8 cellular contexts compared by ENCODE assay signal in genomic region chr14:91872517-91873470, GRCh38. TPM values are rescaled to one million over a fixed set of nuclear protein-coding genes. Genes with fewer than 3 reads are reported as not detected.
DNase-seq lines count a peak whose midpoint lies in the region; ATAC-seq and TF ChIP-seq lines count a peak whose summit lies in the region.

No MANE protein-coding gene starts in this region.

- H3K4me1 ChIP-seq in foreskin keratinocyte (peaks cover 7% of the 10 kb centered on the region), suprapubic skin (peaks cover 26% of the 10 kb centered on the region)

- no peaks in the 10 kb centered on the region for H3K27me3 ChIP-seq in foreskin keratinocyte
- no peaks in the 10 kb centered on the region for H3K27me3 ChIP-seq in suprapubic skin

- no peak for TF ChIP-seq POLR2A in suprapubic skin (IDR thresholded peaks at IDR 0.05)

- peaks cover 97% of the 10 kb centered on the region for H3K4me1 Mint-ChIP-seq in activated T-cell treated with anti-CD3 and anti-CD28 coated beads, Interleukin-2, amount 50 U/mL, for 24 hours (ENCODE audit: low read depth)

- H3K4me3 Mint-ChIP-seq in activated T-cell treated with anti-CD3 and anti-CD28 coated beads, Interleukin-2, amount 50 U/mL, for 24 hours: peak overlapping the region; percentile 50

- peak overlapping the region; percentile 11 for H3K4me3 ChIP-seq in suprapubic skin

- peak overlapping the region; percentile 83 for H3K27ac Mint-ChIP-seq in activated T-cell treated with anti-CD3 and anti-CD28 coated beads, Interleukin-2, amount 50 U/mL, for 24 hours

- no peaks in the 10 kb centered on the region for H3K9me3 ChIP-seq in suprapubic skin

- no peak for TF ChIP-seq CTCF in foreskin keratinocyte (conservative IDR thresholded peaks at IDR 0.05)
- TF ChIP-seq CTCF in suprapubic skin (IDR thresholded peaks at IDR 0.05): no peak

- H3K36me3 ChIP-seq in suprapubic skin: peaks cover 26% of the 10 kb centered on the region

- ATAC-seq in HG03457 (IDR thresholded peaks at IDR 0.05; ENCODE audit: unreplicated experiment) (peak; percentile 16), foreskin keratinocyte (peak; percentile 12)

- no peaks in the 10 kb centered on the region for H3K36me3 Mint-ChIP-seq in activated T-cell treated with anti-CD3 and anti-CD28 coated beads, Interleukin-2, amount 50 U/mL, for 24 hours (ENCODE audit: low read depth)

- no peak overlapping the region for H3K27ac ChIP-seq in foreskin keratinocyte
- H3K27ac ChIP-seq in suprapubic skin: peak overlapping the region; percentile 70

- H3K27me3 Mint-ChIP-seq in activated T-cell treated with anti-CD3 and anti-CD28 coated beads, Interleukin-2, amount 50 U/mL, for 24 hours: no peaks in the 10 kb centered on the region

- H3K9me3 Mint-ChIP-seq in activated T-cell treated with anti-CD3 and anti-CD28 coated beads, Interleukin-2, amount 50 U/mL, for 24 hours: no peaks in the 10 kb centered on the region

- WGBS in suprapubic skin: 59% methylated on average over 9 of the region's 15 CpGs

- no peak for DNase-seq in activated T-cell treated with anti-CD3 and anti-CD28 coated beads, Interleukin-2, amount 50 U/mL, for 24 hours
- DNase-seq in activated T-cell treated with anti-CD3 and anti-CD28 coated beads for 4 hours (no peak), foreskin keratinocyte (peak; percentile 11 to 41), suprapubic skin (ENCODE audit: low spot score in 2 of 2) (peak; percentile 91), globus pallidus (ENCODE audit: low spot score) (no peak), midbrain (lab: John Stamatoyannopoulos, UW) (no peak)
- DNase-seq in activated CD4-positive, alpha-beta T cell treated with anti-CD3 and anti-CD28 coated beads, Interleukin-2, amount 50 U/mL, for 1 hour: peak; percentile 63

- TF ChIP-seq EP300 in suprapubic skin (IDR thresholded peaks at IDR 0.05): no peak

RNA-seq across cellular contexts. Expression of gene TC2N, which starts 5.5 kb away (rescaled TPM):
- 16.7 and 22.8 TPM in 2 replicates for total RNA-seq in foreskin keratinocyte
- 7.3 and 7.4 TPM in 2 replicates for polyA plus RNA-seq in foreskin keratinocyte
- total RNA-seq in suprapubic skin: 10 to 100 TPM; 28.0 to 61.7 (median 33.4) TPM

Comparison
In these comparisons a context has a peak if more than half of its experiments do, and no peak if none do; other contexts are left out.
1. DNase-seq: peak in activated CD4-positive, alpha-beta T cell treated with anti-CD3 and anti-CD28 coated beads, Interleukin-2, amount 50 U/mL, for 1 hour (single experiment), foreskin keratinocyte (2 of 2) and suprapubic skin (2 of 2); none in activated T-cell treated with anti-CD3 and anti-CD28 coated beads, Interleukin-2, amount 50 U/mL, for 24 hours (single experiment), activated T-cell treated with anti-CD3 and anti-CD28 coated beads for 4 hours (single experiment), globus pallidus (single experiment) and midbrain (single experiment).